ENCODE assay signal across 7 cellular contexts in genomic region chr2:75710577-75711253, GRCh38. TPM values are rescaled to one million over a fixed set of nuclear protein-coding genes. Genes with fewer than 3 reads are reported as not detected.
DNase-seq lines count a peak whose midpoint lies in the region; ATAC-seq and FAIRE-seq lines count a peak whose summit lies in the region.

TSS of gene GCFC2 (minus strand) at chr2:75710915. CDS start at chr2:75710855, 60 bp downstream.

- ATAC-seq in HG02973 (IDR thresholded peaks at IDR 0.05; ENCODE audit: unreplicated experiment) (peak; percentile 93), sciatic nerve (peak; percentile 97)

- peak; percentile 83 for FAIRE-seq in GM18507 (lab: Jason Lieb, UNC)

- intact Hi-C loops in sciatic nerve (cut with DNase I): no loop called here

- DNase-seq in GM18507 (ENCODE audit: extremely low spot score, insufficient read length, low read depth) (peak; percentile 81), NCI-H1930 (lab: John Stamatoyannopoulos, UW) (peak; percentile 64 to 77), T-helper 9 cell (peak; percentile 72), astrocyte of the hippocampus (ENCODE audit: low read depth, low spot score) (peak; percentile 95), hypothalamus (lab: John Stamatoyannopoulos, UW) (peak; percentile 20 to 92 (median 77)), sciatic nerve (ENCODE audit: low spot score) (peak; percentile 91)

RNA-seq across cellular contexts. Expression of gene GCFC2, which starts in this region (rescaled TPM):
- 27.0 TPM for total RNA-seq in sciatic nerve

Comparison
In these comparisons a context has a peak if more than half of its experiments do, and no peak if none do; other contexts are left out.
1. Peak in every context shown above with its lines: DNase-seq and ATAC-seq.